ENCODE assay signal across 1 cellular context in the genomic region with DNA sequence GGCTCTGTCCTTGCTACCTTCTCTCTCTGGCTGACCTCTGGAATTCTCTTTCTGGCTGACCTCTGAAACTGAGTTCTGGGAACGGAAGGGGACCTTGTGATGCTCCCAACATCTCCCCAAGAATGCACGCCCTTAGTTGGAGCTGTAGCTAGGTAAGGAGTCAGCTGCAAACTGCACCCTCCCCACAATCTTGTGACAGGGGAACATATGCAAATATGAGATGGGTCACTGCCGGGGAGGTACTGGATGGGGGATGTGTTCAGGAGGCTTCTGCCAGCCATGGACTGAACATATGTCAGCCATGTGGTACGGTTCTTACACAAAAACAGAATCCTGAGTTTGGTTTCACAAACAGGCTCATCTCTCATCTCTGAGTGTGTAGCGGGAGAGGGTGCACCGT.
TF ChIP-seq lines count a peak whose summit lies in the region.

No MANE protein-coding gene starts in this region.

TF ChIP-seq in GM23338, 12 proteins besides CTCF, POLR2A, EP300 and RAD21 (continued from another document):
- TF ChIP-seq ZNF114 (CRISPR knock-in tag; IDR thresholded peaks at IDR 0.05) (no peak), JUNB (IDR thresholded peaks at IDR 0.05; ENCODE audit: unreplicated experiment) (no peak), STAT1 (IDR thresholded peaks at IDR 0.05; ENCODE audit: unreplicated experiment) (no peak), EZH2phosphoT487 (IDR thresholded peaks at IDR 0.05; ENCODE audit: unreplicated experiment) (no peak), POLR2AphosphoS5 (IDR thresholded peaks at IDR 0.05; ENCODE audit: low read depth) (no peak), ZNF331 (CRISPR knock-in tag; IDR thresholded peaks at IDR 0.05; ENCODE audit: low read depth) (no peak), REST (IDR thresholded peaks at IDR 0.05; ENCODE audit: unreplicated experiment) (no peak)
